ENCODE assay signal across 25 cellular contexts in genomic region chrX:84223261-84223660, GRCh38.
"Had no signal": no experiment of that assay in that cellular context is flagged by ENCODE, and none has a peak within 500 bp of the region (broad histone marks: within the 10 kb centered on the region; RNA-seq: fewer than 3 reads in every experiment).

No MANE protein-coding gene starts in this region.

- H3K36me3 ChIP-seq: neural progenitor cell, ovary, right lobe of liver, sigmoid colon, stomach, thoracic aorta, thyroid gland, tibial nerve, upper lobe of left lung, vagina had no signal

- H3K27me3 ChIP-seq: neural progenitor cell, ovary, right lobe of liver, sigmoid colon, thyroid gland, upper lobe of left lung, vagina had no signal

- FAIRE-seq: urothelium cell line had no signal

- H3K4me3 ChIP-seq: neural progenitor cell, ovary, psoas muscle, right lobe of liver, sigmoid colon, stomach, thoracic aorta, thyroid gland, tibial nerve, upper lobe of left lung, vagina had no signal

- H3K9me3 ChIP-seq: ovary, psoas muscle, right lobe of liver, sigmoid colon, stomach, thoracic aorta, thyroid gland, tibial nerve, upper lobe of left lung, vagina had no signal

- H3K27ac ChIP-seq: neural progenitor cell, ovary, parathyroid adenoma, psoas muscle, right lobe of liver, sigmoid colon, stomach, thoracic aorta, thyroid gland, tibial nerve, upper lobe of left lung, vagina had no signal

- H2AFZ ChIP-seq: neural progenitor cell, parathyroid adenoma had no signal

- H3K4me1 ChIP-seq: parathyroid adenoma, psoas muscle, right lobe of liver, sigmoid colon, stomach, thyroid gland, tibial nerve, upper lobe of left lung, vagina had no signal

- H3K9ac ChIP-seq: neural progenitor cell, parathyroid adenoma had no signal

- H3K79me2 ChIP-seq: parathyroid adenoma had no signal

- ATAC-seq: psoas muscle; right cardiac atrium; right lobe of liver; stimulated activated effector memory CD8-positive, alpha-beta T cell treated with anti-CD3 and anti-CD28 coated beads, Interleukin-12 subunit alpha, Interleukin-12 subunit beta, amount 100 ng/mL, for 72 hours; stimulated activated naive B cell treated with anti-CD40 and anti-IgM and Interleukin-4, amounts not matched to agents 10 μg/mL and 1 μg/mL and 100 μg/mL, for 72 hours had no signal

- DNase-seq: occipital lobe; ovary; posterior cingulate gyrus; psoas muscle; right cardiac atrium; right lobe of liver; sigmoid colon; small intestine; stimulated activated CD4-positive, alpha-beta T cell treated with anti-CD3 and anti-CD28 coated beads, Interleukin-15, amount 100 ng/mL, for 24 hours; stimulated activated CD4-positive, alpha-beta T cell treated with anti-CD3 and anti-CD28 coated beads, Interleukin-2, amount 100 ng/mL, for 24 hours; stimulated activated CD4-positive, alpha-beta T cell treated with anti-CD3 and anti-CD28 coated beads, Interleukin-2, amount 100 ng/mL, for 48 hours; stimulated activated CD4-positive, alpha-beta T cell treated with anti-CD3 and anti-CD28 coated beads, Interleukin-4, amount 100 ng/mL, for 24 hours; stimulated activated naive B cell treated with anti-CD40 and anti-IgM and Interleukin-4, amounts not matched to agents 10 μg/mL and 1 μg/mL and 100 μg/mL, for 72 hours; stimulated activated naive CD4-positive, alpha-beta T cell treated with Interleukin-2 at 50 U/mL for 16 hours; stomach; thyroid gland; trophoblast cell; upper lobe of left lung had no signal

- H3K4me2 ChIP-seq: neural progenitor cell had no signal
